Comparison of ENCODE assay signal across 12 cellular contexts in genomic region chr2:70965506-70965905, GRCh38. TPM values are rescaled to one million over a fixed set of nuclear protein-coding genes. Genes with fewer than 3 reads are reported as not detected.
A peak's percentile ranks its signal among the peaks of the same experiment; 100 is the strongest.
DNase-seq lines count a peak whose midpoint lies in the region; ATAC-seq, FAIRE-seq and TF ChIP-seq lines count a peak whose summit lies in the region.
"Had no signal": no experiment of that assay in that cellular context is flagged by ENCODE, and none has a peak within 500 bp of the region (broad histone marks: within the 10 kb centered on the region; RNA-seq: fewer than 3 reads in every experiment).

No MANE protein-coding gene starts in this region.

- peaks cover 5% of the 10 kb centered on the region for H3K4me1 Mint-ChIP-seq in type B pancreatic cell (ENCODE audit: unreplicated experiment)

- in situ Hi-C loops in astrocyte of the cerebellum (cut with HindIII; ENCODE audit: low sequenced_read_pairs) = no loop called here

- H3K4me3 Mint-ChIP-seq in type B pancreatic cell = peak overlapping the region; percentile 77

- no peak for FAIRE-seq in GM12892 (lab: Jason Lieb, UNC)
- FAIRE-seq: TTC549 had no signal

- no peak for TF ChIP-seq POLR2A in thyroid gland (IDR thresholded peaks at IDR 0.05)
- no peak for TF ChIP-seq POLR2A in GM12892 (IDR thresholded peaks at IDR 0.05; ENCODE audit: low read depth, low read length)

- H3K9me3 ChIP-seq in right atrium auricular region (no peaks in the 10 kb centered on the region), lower lobe of right lung (no peaks in the 10 kb centered on the region), thyroid gland (no peaks in the 10 kb centered on the region)
- H3K9me3 ChIP-seq: BLaER1 treated with 17β-estradiol and CSF1 and Interleukin-3, amounts not matched to agents 10 nM and 100 nM had no signal

- WGBS in thyroid gland, 2 donors = 70 to 73% methylated on average over 14 of the region's 14 CpGs

- TF ChIP-seq CTCF in right atrium auricular region (IDR thresholded peaks at IDR 0.05) (no peak), astrocyte of the cerebellum (IDR thresholded peaks at IDR 0.05; ENCODE audit: low read depth, low read length, missing control alignments) (no peak), lower lobe of right lung (IDR thresholded peaks at IDR 0.05) (no peak), type B pancreatic cell (conservative IDR thresholded peaks at IDR 0.05) (no peak), thyroid gland (IDR thresholded peaks at IDR 0.05) (no peak)

- H3K4me3 ChIP-seq in right atrium auricular region = peak overlapping the region in 1 of 2 donors; percentile 50
- peak overlapping the region; percentile 39 for H3K4me3 ChIP-seq in astrocyte of the cerebellum (ENCODE audit: low read depth, low read length)
- peak overlapping the region; percentile 56 for H3K4me3 ChIP-seq in lower lobe of right lung
- no peak overlapping the region for H3K4me3 ChIP-seq in thyroid gland (replicated peaks in 1 of 3)

- no peaks in the 10 kb centered on the region for H3K36me3 Mint-ChIP-seq in type B pancreatic cell

- H3K9me3 Mint-ChIP-seq in type B pancreatic cell = no peaks in the 10 kb centered on the region

- H3K4me1 ChIP-seq in right atrium auricular region (peaks cover 0 to 8% of the 10 kb centered on the region in 2 donors), lower lobe of right lung (no peaks in the 10 kb centered on the region), thyroid gland (peaks cover 0 to 6% of the 10 kb centered on the region in 2 donors)

- H3K36me3 ChIP-seq in right atrium auricular region (no peaks in the 10 kb centered on the region), lower lobe of right lung (no peaks in the 10 kb centered on the region), thyroid gland (no peaks in the 10 kb centered on the region)
- H3K36me3 ChIP-seq: BLaER1 treated with 17β-estradiol and CSF1 and Interleukin-3, amounts not matched to agents 10 nM and 100 nM; brain microvascular endothelial cell had no signal

- H3K27ac Mint-ChIP-seq in type B pancreatic cell = no peak overlapping the region

- peaks cover 72% of the 10 kb centered on the region for H3K27me3 Mint-ChIP-seq in type B pancreatic cell

- H3K27me3 ChIP-seq in right atrium auricular region (peaks cover 0 to 5% of the 10 kb centered on the region in 2 donors), lower lobe of right lung (ENCODE audit: low read depth) (peaks cover 20% of the 10 kb centered on the region), thyroid gland (no peaks in the 10 kb centered on the region)

- DNase-seq in cardiac septum (ENCODE audit: low spot score) (peak; percentile 27), right atrium auricular region (ENCODE audit: low spot score) (no peak), astrocyte of the cerebellum (ENCODE audit: low read depth) (no peak), lower lobe of right lung (no peak), type B pancreatic cell (ENCODE audit: extremely low spot score, unreplicated experiment) (peak; percentile 32), thyroid gland (no peak), GM12892 (ENCODE audit: insufficient read length) (no peak)
- DNase-seq in stimulated activated CD4-positive, alpha-beta T cell treated with anti-CD3 and anti-CD28 coated beads, Interleukin-1b, Interleukin-23, amount 100 ng/mL, for 48 hours = no peak
- DNase-seq: brain microvascular endothelial cell, NCI-H526 treated with DMSO at 0.1 percent for 48 hours had no signal

- ATAC-seq in lower lobe of right lung = no peak

- intact Hi-C loops in cardiac septum (cut with DNase I) = no loop called here
- intact Hi-C loops in lower lobe of right lung (cut with DNase I) = no loop called here
- intact Hi-C loops in thyroid gland (cut with DNase I) = no loop called here

- H3K27ac ChIP-seq in right atrium auricular region = no peak overlapping the region
- H3K27ac ChIP-seq in lower lobe of right lung = no peak overlapping the region
- no peak overlapping the region for H3K27ac ChIP-seq in thyroid gland
- H3K27ac ChIP-seq: BLaER1 treated with 17β-estradiol and CSF1 and Interleukin-3, amounts not matched to agents 10 nM and 100 nM; brain microvascular endothelial cell had no signal

RNA-seq across cellular contexts. Expression of gene ANKRD53, which starts 12.9 kb away (rescaled TPM):
- total RNA-seq in cardiac septum (0.38 TPM), right atrium auricular region (1 to 10 TPM in 1 of 2 donors, under 1 TPM in 1; 0.78 to 1.7 TPM), lower lobe of right lung (1.1 TPM), type B pancreatic cell (ENCODE audit: low replicate concordance) (0.55 and 0.72 TPM in 2 replicates), thyroid gland (1 to 10 TPM; 1.5 to 4.3 (median 2.7) TPM)
- polyA plus RNA-seq in GM12892 (2012; ENCODE audit: missing spikeins) = not detected

RNA-seq across cellular contexts. Expression of gene TEX261, which starts 29.2 kb away (rescaled TPM):
- total RNA-seq in cardiac septum (46.1 TPM), right atrium auricular region (10 to 100 TPM; 26.7 to 38.0 TPM), lower lobe of right lung (71.3 TPM), type B pancreatic cell (ENCODE audit: low replicate concordance) (46.1 and 50.0 TPM in 2 replicates), thyroid gland (10 to 100 TPM; 37.9 to 67.7 (median 51.4) TPM)
- 22.9 TPM for polyA plus RNA-seq in GM12892 (2012; ENCODE audit: missing spikeins)

RNA-seq across cellular contexts. Expression of gene ATP6V1B1, which starts 29.8 kb away (rescaled TPM):
- total RNA-seq in cardiac septum (0.43 TPM), right atrium auricular region (not detected), lower lobe of right lung (2.2 TPM), type B pancreatic cell (ENCODE audit: low replicate concordance) (6.3 and 8.6 TPM in 2 replicates), thyroid gland (not detected)
- not detected for polyA plus RNA-seq in GM12892 (2012; ENCODE audit: missing spikeins)

Comparison
In these comparisons a context has a peak if more than half of its experiments do, and no peak if none do; other contexts are left out.
1. DNase-seq: peak in cardiac septum (single experiment) and type B pancreatic cell (single experiment); none in right atrium auricular region (single experiment), astrocyte of the cerebellum (single experiment), lower lobe of right lung (single experiment), stimulated activated CD4-positive, alpha-beta T cell treated with anti-CD3 and anti-CD28 coated beads, Interleukin-1b, Interleukin-23, amount 100 ng/mL, for 48 hours (single experiment), thyroid gland (0 of 2) and GM12892 (single experiment).
2. H3K4me3 ChIP-seq: peak in astrocyte of the cerebellum (single experiment) and lower lobe of right lung (single experiment); none in thyroid gland (0 of 3).